ENCODE assay signal across 26 cellular contexts in the genomic region with DNA sequence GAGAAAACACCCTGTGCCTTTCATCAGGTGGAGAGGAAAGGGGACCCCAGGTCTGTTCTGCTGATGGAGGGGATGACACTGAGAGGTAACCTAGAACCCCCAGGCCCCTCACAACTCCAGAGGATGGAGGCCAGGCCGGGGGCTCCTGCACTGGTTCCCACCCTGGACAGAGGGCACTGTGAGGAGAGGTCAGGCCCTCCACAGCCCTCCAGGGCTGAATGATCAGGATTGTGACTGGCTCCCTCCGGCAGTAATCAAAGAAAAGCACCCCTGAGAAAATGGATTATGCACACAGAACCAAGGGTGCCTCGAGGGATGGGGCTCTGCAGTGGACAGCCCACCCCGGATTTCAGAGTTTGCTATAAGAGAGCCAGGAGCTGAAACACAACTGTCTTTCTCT.
"Had no signal": no experiment of that assay in that cellular context is flagged by ENCODE, and none has a peak within 500 bp of the region (broad histone marks: within the 10 kb centered on the region; RNA-seq: fewer than 3 reads in every experiment).

No MANE protein-coding gene starts in this region.

- H3K9me3 ChIP-seq: adrenal gland, body of pancreas had no signal

- H3K4me3 Mint-ChIP-seq: activated CD4-positive, alpha-beta memory T cell treated with anti-CD3 and anti-CD28 coated beads for 36 hours; activated CD4-positive, alpha-beta T cell treated with anti-CD3 and anti-CD28 coated beads for 36 hours; activated CD4-positive, alpha-beta T cell treated with anti-CD3 and anti-CD28 coated beads, Interleukin-2, amount 10 ng/mL, durations not matched to agents 24 days and 14 days; activated CD8-positive, alpha-beta T cell treated with anti-CD3 and anti-CD28 coated beads, Interleukin-2, amount 10 ng/mL, durations not matched to agents 7 days and 5 days; activated naive CD4-positive, alpha-beta T cell treated with anti-CD3 and anti-CD28 coated beads for 36 hours; activated naive CD4-positive, alpha-beta T cell treated with anti-CD3 and anti-CD28 coated beads, Interleukin-2, amount 50 U/mL, for 24 hours; activated naive CD8-positive, alpha-beta T cell treated with anti-CD3 and anti-CD28 coated beads for 36 hours; activated naive CD8-positive, alpha-beta T cell treated with anti-CD3 and anti-CD28 coated beads, Interleukin-2, amount 50 U/mL, for 24 hours; activated T-cell treated with anti-CD3 and anti-CD28 coated beads, Interleukin-2, amount 50 U/mL, for 4 hours; activated T-helper 17 cell treated with anti-CD3 and anti-CD28 coated beads, Interleukin-2, amount 50 U/mL, for 72 hours; T-helper 17 cell; T-helper 2 cell treated with Interferon-gamma antibody and Interleukin-4, amounts not matched to agents 5 μg/mL and 100 μg/mL, for 36 hours had no signal

- H3K9me3 Mint-ChIP-seq: activated CD4-positive, alpha-beta memory T cell treated with anti-CD3 and anti-CD28 coated beads for 36 hours; activated CD4-positive, alpha-beta T cell treated with anti-CD3 and anti-CD28 coated beads, Interleukin-2, amount 10 ng/mL, durations not matched to agents 24 days and 14 days; activated naive CD4-positive, alpha-beta T cell treated with anti-CD3 and anti-CD28 coated beads for 36 hours; activated naive CD4-positive, alpha-beta T cell treated with anti-CD3 and anti-CD28 coated beads, Interleukin-2, amount 50 U/mL, for 24 hours; activated naive CD8-positive, alpha-beta T cell treated with anti-CD3 and anti-CD28 coated beads for 36 hours; activated naive CD8-positive, alpha-beta T cell treated with anti-CD3 and anti-CD28 coated beads, Interleukin-2, amount 50 U/mL, for 24 hours; activated T-cell treated with anti-CD3 and anti-CD28 coated beads, Interleukin-2, amount 50 U/mL, for 4 hours; activated T-helper 17 cell treated with anti-CD3 and anti-CD28 coated beads, Interleukin-2, amount 50 U/mL, for 72 hours; T-helper 2 cell treated with Interferon-gamma antibody and Interleukin-4, amounts not matched to agents 5 μg/mL and 100 μg/mL, for 36 hours had no signal

- H3K4me1 Mint-ChIP-seq: activated CD4-positive, alpha-beta T cell treated with anti-CD3 and anti-CD28 coated beads for 36 hours; activated CD4-positive, alpha-beta T cell treated with anti-CD3 and anti-CD28 coated beads, Interleukin-2, amount 10 ng/mL, durations not matched to agents 24 days and 14 days; activated naive CD4-positive, alpha-beta T cell treated with anti-CD3 and anti-CD28 coated beads, Interleukin-2, amount 50 U/mL, for 24 hours; activated naive CD8-positive, alpha-beta T cell treated with anti-CD3 and anti-CD28 coated beads for 36 hours; activated naive CD8-positive, alpha-beta T cell treated with anti-CD3 and anti-CD28 coated beads, Interleukin-2, amount 50 U/mL, for 24 hours; activated T-helper 17 cell treated with anti-CD3 and anti-CD28 coated beads, Interleukin-2, amount 50 U/mL, for 72 hours; T-helper 17 cell had no signal

- ATAC-seq: activated CD4-positive, alpha-beta T cell treated with anti-CD3 and anti-CD28 coated beads for 36 hours; activated CD8-positive, alpha-beta T cell treated with anti-CD3 and anti-CD28 coated beads, Interleukin-2, amount 10 ng/mL, durations not matched to agents 7 days and 5 days; activated naive CD8-positive, alpha-beta T cell treated with anti-CD3 and anti-CD28 coated beads, Interleukin-2, amount 50 U/mL, for 24 hours; activated T-cell treated with anti-CD3 and anti-CD28 coated beads, Interleukin-2, amount 50 U/mL, for 4 hours; activated T-helper 17 cell treated with anti-CD3 and anti-CD28 coated beads, Interleukin-2, amount 50 U/mL, for 72 hours; body of pancreas; esophagus mucosa; T-helper 17 cell had no signal

- H3K4me1 ChIP-seq: adrenal gland, body of pancreas had no signal

- H3K27ac Mint-ChIP-seq: activated CD4-positive, alpha-beta memory T cell treated with anti-CD3 and anti-CD28 coated beads for 36 hours; activated CD4-positive, alpha-beta T cell treated with anti-CD3 and anti-CD28 coated beads for 36 hours; activated CD4-positive, alpha-beta T cell treated with anti-CD3 and anti-CD28 coated beads, Interleukin-2, amount 10 ng/mL, durations not matched to agents 24 days and 14 days; activated CD8-positive, alpha-beta T cell treated with anti-CD3 and anti-CD28 coated beads, Interleukin-2, amount 10 ng/mL, durations not matched to agents 7 days and 5 days; activated naive CD4-positive, alpha-beta T cell treated with anti-CD3 and anti-CD28 coated beads for 36 hours; activated naive CD4-positive, alpha-beta T cell treated with anti-CD3 and anti-CD28 coated beads, Interleukin-2, amount 50 U/mL, for 24 hours; activated naive CD8-positive, alpha-beta T cell treated with anti-CD3 and anti-CD28 coated beads for 36 hours; activated naive CD8-positive, alpha-beta T cell treated with anti-CD3 and anti-CD28 coated beads, Interleukin-2, amount 50 U/mL, for 24 hours; activated T-helper 17 cell treated with anti-CD3 and anti-CD28 coated beads, Interleukin-2, amount 50 U/mL, for 72 hours; T-helper 17 cell; T-helper 2 cell treated with Interferon-gamma antibody and Interleukin-4, amounts not matched to agents 5 μg/mL and 100 μg/mL, for 36 hours had no signal

- H3K27ac ChIP-seq: adrenal gland, body of pancreas had no signal

- H3K4me3 ChIP-seq: adrenal gland, body of pancreas had no signal

- DNase-seq: activated CD4-positive, alpha-beta memory T cell treated with anti-CD3 and anti-CD28 coated beads for 36 hours; activated CD4-positive, alpha-beta T cell treated with anti-CD3 and anti-CD28 coated beads for 36 hours; activated CD4-positive, alpha-beta T cell treated with anti-CD3 and anti-CD28 coated beads, Interleukin-2, amount 10 ng/mL, durations not matched to agents 24 days and 14 days; activated CD4-positive, CD25-positive, alpha-beta regulatory T cell; activated CD4-positive, CD25-positive, alpha-beta regulatory T cell treated with anti-CD3 and anti-CD28 coated beads, Interleukin-2, amount 50 U/mL, for 72 hours; activated CD8-positive, alpha-beta T cell treated with anti-CD3 and anti-CD28 coated beads, Interleukin-2, amount 10 ng/mL, durations not matched to agents 7 days and 5 days; activated effector memory CD4-positive, alpha-beta T cell treated with Interleukin-2 at 50 U/mL for 16 hours; activated naive CD4-positive, alpha-beta T cell treated with anti-CD3 and anti-CD28 coated beads for 36 hours; activated naive CD8-positive, alpha-beta T cell treated with anti-CD3 and anti-CD28 coated beads for 36 hours; activated naive CD8-positive, alpha-beta T cell treated with anti-CD3 and anti-CD28 coated beads, Interleukin-2, amount 50 U/mL, for 24 hours; activated T-cell treated with anti-CD3 and anti-CD28 coated beads, Interleukin-2, amount 50 U/mL, for 4 hours; amygdala; aorta; body of pancreas; caudate nucleus; effector CD8-positive, alpha-beta T cell; foreskin fibroblast; head of caudate nucleus; T-helper 1 cell; T-helper 17 cell; T1000 had no signal

- H3K36me3 ChIP-seq: adrenal gland had no signal

- H3K27me3 ChIP-seq: adrenal gland had no signal

- H3K36me3 Mint-ChIP-seq: activated CD4-positive, alpha-beta memory T cell treated with anti-CD3 and anti-CD28 coated beads for 36 hours; activated naive CD4-positive, alpha-beta T cell treated with anti-CD3 and anti-CD28 coated beads, Interleukin-2, amount 50 U/mL, for 24 hours; activated naive CD8-positive, alpha-beta T cell treated with anti-CD3 and anti-CD28 coated beads for 36 hours had no signal

- H3K27me3 Mint-ChIP-seq: activated CD4-positive, alpha-beta memory T cell treated with anti-CD3 and anti-CD28 coated beads for 36 hours; activated CD4-positive, alpha-beta T cell treated with anti-CD3 and anti-CD28 coated beads for 36 hours; activated CD4-positive, alpha-beta T cell treated with anti-CD3 and anti-CD28 coated beads, Interleukin-2, amount 10 ng/mL, durations not matched to agents 24 days and 14 days; activated naive CD4-positive, alpha-beta T cell treated with anti-CD3 and anti-CD28 coated beads, Interleukin-2, amount 50 U/mL, for 24 hours; activated naive CD8-positive, alpha-beta T cell treated with anti-CD3 and anti-CD28 coated beads for 36 hours; activated T-helper 17 cell treated with anti-CD3 and anti-CD28 coated beads, Interleukin-2, amount 50 U/mL, for 72 hours; T-helper 17 cell had no signal
